ENCODE assay signal across 16 cellular contexts in the genomic region with DNA sequence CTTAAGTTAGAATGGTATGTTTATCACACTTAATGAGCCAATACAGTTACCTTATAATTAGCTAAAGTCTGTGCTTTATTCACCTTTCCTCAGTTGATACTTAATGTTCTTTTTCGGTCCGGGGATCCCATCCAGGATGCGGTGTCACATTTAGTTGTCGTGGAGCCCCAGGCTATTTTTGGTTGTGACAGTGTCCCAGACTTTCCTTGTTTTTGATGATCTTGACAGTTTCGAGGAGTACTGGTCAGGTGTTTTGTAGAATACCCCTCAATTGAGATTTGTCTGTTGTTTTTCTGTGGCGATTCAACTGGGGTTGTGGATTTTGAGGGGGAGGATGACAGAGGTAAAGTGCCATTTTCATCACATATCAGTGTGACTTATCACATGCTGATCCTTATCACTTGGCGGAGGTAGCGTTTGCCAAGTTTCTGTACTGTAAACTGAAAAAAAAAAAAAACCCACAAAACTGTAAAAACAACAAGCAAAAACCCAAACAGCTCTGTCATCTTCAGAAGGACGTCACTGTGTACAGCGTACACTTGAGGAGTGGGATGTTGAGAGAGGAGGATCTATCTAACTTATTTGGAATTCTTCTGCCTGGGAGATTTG.
DNase-seq lines count a peak whose midpoint lies in the region; ATAC-seq and TF ChIP-seq lines count a peak whose summit lies in the region.
"Had no signal": no experiment of that assay in that cellular context is flagged by ENCODE, and none has a peak within 500 bp of the region (broad histone marks: within the 10 kb centered on the region; RNA-seq: fewer than 3 reads in every experiment).

No MANE protein-coding gene starts in this region.

- CTCF ChIA-PET in activated CD4-positive, alpha-beta memory T cell treated with anti-CD3 and anti-CD28 coated beads, Interleukin-2, amount 10 ng/mL, durations not matched to agents 7 days and 5 days (lab: Charles Lee): no interaction called here

- intact Hi-C loops in left colon (cut with DNase I, micrococcal nuclease): no loop called here
- intact Hi-C loops in thyroid gland (cut with DNase I): no loop called here
- intact Hi-C loops in uterus (cut with DNase I; ENCODE audit: low total_unique reads): no loop called here

- no peak for DNase-seq in activated naive CD4-positive, alpha-beta T cell treated with anti-CD3 and anti-CD28 coated beads, Interleukin-2, amount 50 U/mL, for 72 hours (ENCODE audit: low spot score in 2 of 2)
- no peak for DNase-seq in activated naive CD4-positive, alpha-beta T cell treated with anti-CD3 and anti-CD28 coated beads, Interleukin-2, amount 50 U/mL, for 16 hours
- DNase-seq in activated CD4-positive, alpha-beta memory T cell treated with anti-CD3 and anti-CD28 coated beads, Interleukin-2, amount 10 ng/mL, durations not matched to agents 7 days and 5 days: peak; percentile 20
- no peak for DNase-seq in left colon
- no peak for DNase-seq in thyroid gland
- no peak for DNase-seq in uterus
- DNase-seq in 8988T: no peak
- DNase-seq: activated T-cell treated with anti-CD3 and anti-CD28 coated beads, Interleukin-2, amount 50 U/mL, for 48 hours; aorta; DMS53; effector CD8-positive, alpha-beta T cell; GM23248; NCI-H1417 had no signal

- H3K27me3 Mint-ChIP-seq in activated CD4-positive, alpha-beta memory T cell treated with anti-CD3 and anti-CD28 coated beads, Interleukin-2, amount 10 ng/mL, durations not matched to agents 7 days and 5 days: peaks cover 28% of the 10 kb centered on the region

- H3K9me3 Mint-ChIP-seq in activated naive CD4-positive, alpha-beta T cell treated with anti-CD3 and anti-CD28 coated beads, Interleukin-2, amount 50 U/mL, for 72 hours: peaks cover 4 to 6% of the 10 kb centered on the region in 2 donors
- H3K9me3 Mint-ChIP-seq in activated CD4-positive, alpha-beta memory T cell treated with anti-CD3 and anti-CD28 coated beads, Interleukin-2, amount 10 ng/mL, durations not matched to agents 7 days and 5 days: no peaks in the 10 kb centered on the region
- H3K9me3 Mint-ChIP-seq: stimulated activated memory B cell treated with anti-CD40 and anti-IgM and Interleukin-4, amounts not matched to agents 10 μg/mL and 1 μg/mL and 100 μg/mL, for 72 hours had no signal

- H3K4me1 ChIP-seq in thyroid gland (peaks cover 21 to 64% of the 10 kb centered on the region in 2 donors), uterus (peaks cover 0 to 6% of the 10 kb centered on the region in 2 donors)

- H3K9me3 ChIP-seq in thyroid gland: no peaks in the 10 kb centered on the region
- no peaks in the 10 kb centered on the region for H3K9me3 ChIP-seq in uterus

- H3K4me3 ChIP-seq in thyroid gland (replicated peaks in 1 of 3) (no peak overlapping the region), uterus (no peak overlapping the region)
- H3K4me3 ChIP-seq: GM23248, lung had no signal

- H3K27ac ChIP-seq in thyroid gland (peak overlapping the region; percentile 26 to 57 (median 30)), uterus (peak overlapping the region in 1 of 2 donors; percentile 7)
- H3K27ac ChIP-seq: GM23248 had no signal

- no peaks in the 10 kb centered on the region for H3K36me3 ChIP-seq in thyroid gland
- H3K36me3 ChIP-seq in uterus: no peaks in the 10 kb centered on the region

- H3K4me1 Mint-ChIP-seq in activated CD4-positive, alpha-beta memory T cell treated with anti-CD3 and anti-CD28 coated beads, Interleukin-2, amount 10 ng/mL, durations not matched to agents 7 days and 5 days: peaks cover 35% of the 10 kb centered on the region

- no peak for TF ChIP-seq CTCF in thyroid gland (IDR thresholded peaks at IDR 0.05)
- no peak for TF ChIP-seq CTCF in uterus (IDR thresholded peaks at IDR 0.05)

- H3K27me3 ChIP-seq in thyroid gland: no peaks in the 10 kb centered on the region
- H3K27me3 ChIP-seq in uterus: no peaks in the 10 kb centered on the region

- TF ChIP-seq POLR2A in thyroid gland (IDR thresholded peaks at IDR 0.05) (no peak), uterus (IDR thresholded peaks at IDR 0.05) (no peak)

- no peak overlapping the region for H3K4me3 Mint-ChIP-seq in activated CD4-positive, alpha-beta memory T cell treated with anti-CD3 and anti-CD28 coated beads, Interleukin-2, amount 10 ng/mL, durations not matched to agents 7 days and 5 days
- H3K4me3 Mint-ChIP-seq: stimulated activated memory B cell treated with anti-CD40 and anti-IgM and Interleukin-4, amounts not matched to agents 10 μg/mL and 1 μg/mL and 100 μg/mL, for 72 hours had no signal

- no peaks in the 10 kb centered on the region for H3K36me3 Mint-ChIP-seq in activated naive CD4-positive, alpha-beta T cell treated with anti-CD3 and anti-CD28 coated beads, Interleukin-2, amount 50 U/mL, for 72 hours
- no peaks in the 10 kb centered on the region for H3K36me3 Mint-ChIP-seq in activated CD4-positive, alpha-beta memory T cell treated with anti-CD3 and anti-CD28 coated beads, Interleukin-2, amount 10 ng/mL, durations not matched to agents 7 days and 5 days (ENCODE audit: low read depth)
- H3K36me3 Mint-ChIP-seq: stimulated activated memory B cell treated with anti-CD40 and anti-IgM and Interleukin-4, amounts not matched to agents 10 μg/mL and 1 μg/mL and 100 μg/mL, for 72 hours had no signal

- peak overlapping the region in 1 of 2 donors; percentile 57 for H3K27ac Mint-ChIP-seq in activated naive CD4-positive, alpha-beta T cell treated with anti-CD3 and anti-CD28 coated beads, Interleukin-2, amount 50 U/mL, for 72 hours
- H3K27ac Mint-ChIP-seq in activated CD4-positive, alpha-beta memory T cell treated with anti-CD3 and anti-CD28 coated beads, Interleukin-2, amount 10 ng/mL, durations not matched to agents 7 days and 5 days: peak overlapping the region; percentile 12
- H3K27ac Mint-ChIP-seq: stimulated activated memory B cell treated with anti-CD40 and anti-IgM and Interleukin-4, amounts not matched to agents 10 μg/mL and 1 μg/mL and 100 μg/mL, for 72 hours had no signal

- 62 to 69% methylated on average over 10 of the region's 10 CpGs for WGBS in thyroid gland, 2 donors

- ATAC-seq in activated naive CD4-positive, alpha-beta T cell treated with anti-CD3 and anti-CD28 coated beads, Interleukin-2, amount 50 U/mL, for 72 hours: peak; percentile 37 to 57
- ATAC-seq in left colon (peak; percentile 54), HG03571 (IDR thresholded peaks at IDR 0.05; ENCODE audit: unreplicated experiment) (no peak)
- ATAC-seq: stimulated activated memory B cell treated with anti-CD40 and anti-IgM and Interleukin-4, amounts not matched to agents 10 μg/mL and 1 μg/mL and 100 μg/mL, for 72 hours had no signal

- POLR2A ChIA-PET in activated CD4-positive, alpha-beta memory T cell treated with anti-CD3 and anti-CD28 coated beads, Interleukin-2, amount 10 ng/mL, durations not matched to agents 7 days and 5 days (lab: Charles Lee): no interaction called here
